ENCODE assay signal across 1 cellular context in the genomic region with DNA sequence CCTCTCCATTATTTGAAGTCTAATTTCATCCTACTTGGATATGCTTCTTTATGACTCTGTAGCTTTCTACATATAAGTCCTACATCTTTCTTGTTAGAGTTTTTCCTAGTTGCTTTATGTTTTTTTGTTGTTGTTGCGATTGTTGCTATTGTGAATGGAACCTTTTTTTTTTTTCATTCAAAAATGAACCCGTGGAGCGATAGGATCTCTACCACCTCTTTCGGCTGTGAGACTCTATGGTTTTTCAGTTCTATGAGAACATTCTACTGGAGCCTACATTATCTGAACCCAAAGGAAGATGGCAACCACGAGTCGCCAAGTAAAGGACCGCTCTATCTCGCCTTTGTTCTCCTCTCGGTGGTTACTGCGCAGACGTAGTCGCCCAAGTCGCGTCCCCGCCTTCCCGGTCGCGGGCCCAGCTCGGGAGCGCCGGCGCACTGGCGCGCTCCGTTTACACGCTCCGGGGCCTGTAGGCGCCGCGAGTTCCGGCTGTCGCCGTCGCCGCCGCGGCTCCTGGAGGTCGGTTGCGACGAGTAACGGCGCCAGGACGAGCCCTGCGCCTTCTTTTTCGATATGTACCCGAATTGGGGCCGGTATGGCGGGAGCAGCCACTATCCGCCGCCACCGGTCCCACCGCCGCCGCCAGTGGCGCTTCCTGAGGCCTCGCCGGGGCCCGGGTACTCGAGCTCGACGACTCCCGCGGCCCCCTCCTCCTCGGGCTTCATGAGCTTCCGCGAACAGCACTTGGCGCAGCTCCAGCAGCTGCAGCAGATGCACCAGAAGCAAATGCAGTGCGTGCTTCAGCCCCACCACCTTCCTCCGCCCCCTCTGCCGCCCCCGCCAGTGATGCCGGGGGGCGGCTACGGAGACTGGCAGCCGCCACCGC.
A peak's percentile ranks its signal among the peaks of the same experiment; 100 is the strongest.
TF ChIP-seq lines count a peak whose summit lies in the region.

A gene with protein sequence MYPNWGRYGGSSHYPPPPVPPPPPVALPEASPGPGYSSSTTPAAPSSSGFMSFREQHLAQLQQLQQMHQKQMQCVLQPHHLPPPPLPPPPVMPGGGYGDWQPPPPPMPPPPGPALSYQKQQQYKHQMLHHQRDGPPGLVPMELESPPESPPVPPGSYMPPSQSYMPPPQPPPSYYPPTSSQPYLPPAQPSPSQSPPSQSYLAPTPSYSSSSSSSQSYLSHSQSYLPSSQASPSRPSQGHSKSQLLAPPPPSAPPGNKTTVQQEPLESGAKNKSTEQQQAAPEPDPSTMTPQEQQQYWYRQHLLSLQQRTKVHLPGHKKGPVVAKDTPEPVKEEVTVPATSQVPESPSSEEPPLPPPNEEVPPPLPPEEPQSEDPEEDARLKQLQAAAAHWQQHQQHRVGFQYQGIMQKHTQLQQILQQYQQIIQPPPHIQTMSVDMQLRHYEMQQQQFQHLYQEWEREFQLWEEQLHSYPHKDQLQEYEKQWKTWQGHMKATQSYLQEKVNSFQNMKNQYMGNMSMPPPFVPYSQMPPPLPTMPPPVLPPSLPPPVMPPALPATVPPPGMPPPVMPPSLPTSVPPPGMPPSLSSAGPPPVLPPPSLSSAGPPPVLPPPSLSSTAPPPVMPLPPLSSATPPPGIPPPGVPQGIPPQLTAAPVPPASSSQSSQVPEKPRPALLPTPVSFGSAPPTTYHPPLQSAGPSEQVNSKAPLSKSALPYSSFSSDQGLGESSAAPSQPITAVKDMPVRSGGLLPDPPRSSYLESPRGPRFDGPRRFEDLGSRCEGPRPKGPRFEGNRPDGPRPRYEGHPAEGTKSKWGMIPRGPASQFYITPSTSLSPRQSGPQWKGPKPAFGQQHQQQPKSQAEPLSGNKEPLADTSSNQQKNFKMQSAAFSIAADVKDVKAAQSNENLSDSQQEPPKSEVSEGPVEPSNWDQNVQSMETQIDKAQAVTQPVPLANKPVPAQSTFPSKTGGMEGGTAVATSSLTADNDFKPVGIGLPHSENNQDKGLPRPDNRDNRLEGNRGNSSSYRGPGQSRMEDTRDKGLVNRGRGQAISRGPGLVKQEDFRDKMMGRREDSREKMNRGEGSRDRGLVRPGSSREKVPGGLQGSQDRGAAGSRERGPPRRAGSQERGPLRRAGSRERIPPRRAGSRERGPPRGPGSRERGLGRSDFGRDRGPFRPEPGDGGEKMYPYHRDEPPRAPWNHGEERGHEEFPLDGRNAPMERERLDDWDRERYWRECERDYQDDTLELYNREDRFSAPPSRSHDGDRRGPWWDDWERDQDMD (N-terminal part only) (plus strand): TSS at position 400 of the 886 bp plus-strand sequence. CDS start 174 bp downstream, at position 574.

TF ChIP-seq in K562, 482 proteins besides CTCF, POLR2A, EP300 and RAD21 (continued from another document):
- peak; percentile 93 to 94 for TF ChIP-seq NRF1 (conservative IDR thresholded peaks at IDR 0.05 in 1 of 2, IDR thresholded peaks at IDR 0.05 in 1 of 2)
TF ChIP-seq in K562: peak in this region for 87.
